Comparison of ENCODE assay signal across 34 cellular contexts in genomic region chrX:10044021-10044420, GRCh38.
"Had no signal": no experiment of that assay in that cellular context is flagged by ENCODE, and none has a peak within 500 bp of the region (broad histone marks: within the 10 kb centered on the region; RNA-seq: fewer than 3 reads in every experiment).

No MANE protein-coding gene starts in this region.

- H2AFZ ChIP-seq: PC-9 had no signal

- H3K9me3 Mint-ChIP-seq: activated CD4-positive, alpha-beta memory T cell treated with anti-CD3 and anti-CD28 coated beads, Interleukin-2, amount 10 ng/mL, durations not matched to agents 7 days and 5 days; activated naive CD4-positive, alpha-beta T cell treated with anti-CD3 and anti-CD28 coated beads, Interleukin-2, amount 10 ng/mL, durations not matched to agents 7 days and 5 days; activated naive CD8-positive, alpha-beta T cell treated with anti-CD3 and anti-CD28 coated beads, Interleukin-2, amount 50 U/mL, for 24 hours; T-cell had no signal

- H3K36me3 Mint-ChIP-seq: activated CD8-positive, alpha-beta memory T cell treated with anti-CD3 and anti-CD28 coated beads, Interleukin-2, amount 10 ng/mL, durations not matched to agents 7 days and 5 days; activated naive CD4-positive, alpha-beta T cell treated with anti-CD3 and anti-CD28 coated beads, Interleukin-2, amount 10 ng/mL, durations not matched to agents 7 days and 5 days; activated naive CD8-positive, alpha-beta T cell had no signal

- H3K4me1 Mint-ChIP-seq: activated CD4-positive, alpha-beta memory T cell treated with anti-CD3 and anti-CD28 coated beads, Interleukin-2, amount 10 ng/mL, durations not matched to agents 7 days and 5 days; activated naive CD4-positive, alpha-beta T cell treated with anti-CD3 and anti-CD28 coated beads, Interleukin-2, amount 10 ng/mL, durations not matched to agents 7 days and 5 days had no signal

- H3K27me3 Mint-ChIP-seq: activated CD4-positive, alpha-beta memory T cell treated with anti-CD3 and anti-CD28 coated beads, Interleukin-2, amount 10 ng/mL, durations not matched to agents 7 days and 5 days; activated CD8-positive, alpha-beta memory T cell treated with anti-CD3 and anti-CD28 coated beads, Interleukin-2, amount 10 ng/mL, durations not matched to agents 7 days and 5 days; activated naive CD4-positive, alpha-beta T cell treated with anti-CD3 and anti-CD28 coated beads, Interleukin-2, amount 10 ng/mL, durations not matched to agents 7 days and 5 days; activated naive CD8-positive, alpha-beta T cell; activated naive CD8-positive, alpha-beta T cell treated with anti-CD3 and anti-CD28 coated beads, Interleukin-2, amount 50 U/mL, for 24 hours; T-cell had no signal

- H3K4me3 Mint-ChIP-seq: activated CD4-positive, alpha-beta memory T cell treated with anti-CD3 and anti-CD28 coated beads, Interleukin-2, amount 10 ng/mL, durations not matched to agents 7 days and 5 days; activated CD8-positive, alpha-beta memory T cell treated with anti-CD3 and anti-CD28 coated beads, Interleukin-2, amount 10 ng/mL, durations not matched to agents 7 days and 5 days; activated naive CD4-positive, alpha-beta T cell treated with anti-CD3 and anti-CD28 coated beads, Interleukin-2, amount 10 ng/mL, durations not matched to agents 7 days and 5 days; activated naive CD8-positive, alpha-beta T cell; activated naive CD8-positive, alpha-beta T cell treated with anti-CD3 and anti-CD28 coated beads, Interleukin-2, amount 50 U/mL, for 24 hours; brain; T-cell had no signal

- H3K27ac Mint-ChIP-seq: activated CD4-positive, alpha-beta memory T cell treated with anti-CD3 and anti-CD28 coated beads, Interleukin-2, amount 10 ng/mL, durations not matched to agents 7 days and 5 days; activated CD8-positive, alpha-beta memory T cell treated with anti-CD3 and anti-CD28 coated beads, Interleukin-2, amount 10 ng/mL, durations not matched to agents 7 days and 5 days; activated naive CD4-positive, alpha-beta T cell treated with anti-CD3 and anti-CD28 coated beads, Interleukin-2, amount 10 ng/mL, durations not matched to agents 7 days and 5 days; activated naive CD8-positive, alpha-beta T cell; activated naive CD8-positive, alpha-beta T cell treated with anti-CD3 and anti-CD28 coated beads, Interleukin-2, amount 50 U/mL, for 24 hours; brain; T-cell had no signal

- H3K4me3 ChIP-seq: PC-9 had no signal

- H3K36me3 ChIP-seq: WERI-Rb-1 had no signal

- H3K27ac ChIP-seq: PC-9, WERI-Rb-1 had no signal

- ATAC-seq: activated CD8-positive, alpha-beta memory T cell treated with anti-CD3 and anti-CD28 coated beads, Interleukin-2, amount 10 ng/mL, durations not matched to agents 7 days and 5 days; activated naive CD8-positive, alpha-beta T cell treated with anti-CD3 and anti-CD28 coated beads, Interleukin-2, amount 50 U/mL, for 24 hours; Right ventricle myocardium inferior; SK-N-SH treated with all-trans-retinoic acid at 6 μM for 48 hours; T-cell had no signal

- H3K4me2 ChIP-seq: PC-9 had no signal

- DNase-seq: activated CD4-positive, alpha-beta memory T cell treated with anti-CD3 and anti-CD28 coated beads, Interleukin-2, amount 10 ng/mL, durations not matched to agents 7 days and 5 days; activated CD4-positive, alpha-beta T cell treated with anti-CD3 and anti-CD28 coated beads for 1 hour; activated CD4-positive, alpha-beta T cell treated with anti-CD3 and anti-CD28 coated beads for 48 hours; activated CD4-positive, CD25-positive, alpha-beta regulatory T cell; activated CD8-positive, alpha-beta memory T cell treated with anti-CD3 and anti-CD28 coated beads for 24 hours; activated CD8-positive, alpha-beta memory T cell treated with anti-CD3 and anti-CD28 coated beads, Interleukin-2, amount 10 ng/mL, durations not matched to agents 7 days and 5 days; activated CD8-positive, alpha-beta memory T cell treated with anti-CD3 and anti-CD28 coated beads, Interleukin-2, amount 50 U/mL, for 48 hours; activated effector memory CD4-positive, alpha-beta T cell treated with Interleukin-2 at 50 U/mL for 16 hours; activated naive CD4-positive, alpha-beta T cell treated with anti-CD3 and anti-CD28 coated beads, Interleukin-2, amount 10 ng/mL, durations not matched to agents 7 days and 5 days; activated naive CD8-positive, alpha-beta T cell treated with anti-CD3 and anti-CD28 coated beads, Interleukin-2, amount 50 U/mL, for 24 hours; activated T-cell treated with anti-CD3 and anti-CD28 coated beads, Interleukin-2, amount 50 U/mL, for 48 hours; anterior cingulate cortex; caudate nucleus; NCI-H1092 treated with DMSO at 0.1 percent for 48 hours; NCI-H1417; NCI-H146; NCI-H187; NCI-H2029 treated with DMSO at 0.1 percent for 48 hours; NCI-H2107; NCI-H2171; NCI-H510A; NCI-H526; NCI-H748 treated with DMSO at 0.1 percent for 48 hours; NK-92 treated with Interleukin-12 subunit alpha and Interleukin-12 subunit beta, amount 100 ng/mL, for 24 hours; PC-9; SIG-M5; T-cell; T-helper 2 cell; T-helper 9 cell; WERI-Rb-1 had no signal
